ENCODE assay signal across 8 cellular contexts in genomic region chr5:90161399-90161798, GRCh38.
DNase-seq lines count a peak whose midpoint lies in the region; ATAC-seq, FAIRE-seq and TF ChIP-seq lines count a peak whose summit lies in the region.

No MANE protein-coding gene starts in this region.

- H3K4me2 ChIP-seq in keratinocyte (ENCODE audit: control insufficient read depth, extremely low read depth, insufficient read depth, low read depth, low read length) = no peak overlapping the region

- H3K9ac ChIP-seq in keratinocyte (ENCODE audit: control insufficient read depth, extremely low read depth, insufficient read depth, low read length) = no peak overlapping the region

- no peak overlapping the region for H3K27ac Mint-ChIP-seq in WTC11
- no peak overlapping the region for H3K27ac Mint-ChIP-seq in activated naive CD4-positive, alpha-beta T cell treated with anti-CD3 and anti-CD28 coated beads, Interleukin-2, amount 10 ng/mL, durations not matched to agents 7 days and 5 days

- no peaks in the 10 kb centered on the region for H3K9me1 ChIP-seq in keratinocyte (ENCODE audit: control insufficient read depth, extremely low read depth, insufficient read depth, low read length)

- FAIRE-seq in keratinocyte (lab: Jason Lieb, UNC) = no peak

- DNase-seq in GM12864 (ENCODE audit: low read depth) (peak; percentile 22), WTC11 (ENCODE audit: low spot score) (peak; percentile 67), keratinocyte (ENCODE audit: low read depth, low spot score) (no peak), OCI-M2 (lab: John Stamatoyannopoulos, UW; ENCODE audit: unreplicated experiment) (no peak), NCI-H774 (lab: John Stamatoyannopoulos, UW) (no peak)
- no peak for DNase-seq in activated naive CD4-positive, alpha-beta T cell treated with anti-CD3 and anti-CD28 coated beads, Interleukin-2, amount 10 ng/mL, durations not matched to agents 7 days and 5 days
- no peak for DNase-seq in activated T-cell treated with anti-CD3 and anti-CD28 coated beads, Interleukin-2, amount 50 U/mL, for 4 hours

- no peaks in the 10 kb centered on the region for H3K36me3 Mint-ChIP-seq in WTC11
- no peaks in the 10 kb centered on the region for H3K36me3 Mint-ChIP-seq in activated naive CD4-positive, alpha-beta T cell treated with anti-CD3 and anti-CD28 coated beads, Interleukin-2, amount 10 ng/mL, durations not matched to agents 7 days and 5 days
- no peaks in the 10 kb centered on the region for H3K36me3 Mint-ChIP-seq in activated T-cell treated with anti-CD3 and anti-CD28 coated beads, Interleukin-2, amount 50 U/mL, for 4 hours (ENCODE audit: insufficient read depth)

- no peaks in the 10 kb centered on the region for H3K4me1 ChIP-seq in keratinocyte (ENCODE audit: control insufficient read depth, extremely low read depth, insufficient read depth, low read length)

- peak; percentile 39 for TF ChIP-seq CTCF in GM12864 (IDR thresholded peaks at IDR 0.05; ENCODE audit: low read depth, low read length, missing control alignments)
- TF ChIP-seq CTCF in WTC11 (IDR thresholded peaks at IDR 0.05) = 0 out of 2 replicates have a peak, but pooled peaks have one; percentile 30
- TF ChIP-seq CTCF in keratinocyte (optimal IDR thresholded peaks at IDR 0.05 in 1 of 3, IDR thresholded peaks at IDR 0.05 in 1 of 3, conservative IDR thresholded peaks at IDR 0.05 in 1 of 3; ENCODE audit: extremely low read depth in 1 of 3, insufficient read depth in 2 of 3, low read length in 3 of 3) = peak; percentile 10 to 47 (median 21)

- no peaks in the 10 kb centered on the region for H3K79me2 ChIP-seq in keratinocyte (ENCODE audit: control insufficient read depth, insufficient read depth, low read length)

- ATAC-seq in HG03045 (IDR thresholded peaks at IDR 0.05; ENCODE audit: unreplicated experiment) = peak; percentile 56
- peak; percentile 98 for ATAC-seq in WTC11
- ATAC-seq in activated T-cell treated with anti-CD3 and anti-CD28 coated beads, Interleukin-2, amount 50 U/mL, for 4 hours = no peak

- H3K36me3 ChIP-seq in keratinocyte (ENCODE audit: control insufficient read depth in 2 of 2, extremely low read depth in 1 of 2, insufficient read depth in 2 of 2, low read length in 2 of 2) = no peaks in the 10 kb centered on the region

- dilution Hi-C loops in keratinocyte (cut with MboI; ENCODE audit: extremely low pct_ligation_motif_present, low sequenced_read_pairs) = no loop called here

- POLR2A ChIA-PET in WTC11 (lab: Charles Lee) = no interaction called here

- H3K4me3 ChIP-seq in GM12864 (ENCODE audit: low read depth, low read length) (no peak overlapping the region), keratinocyte (ENCODE audit: control insufficient read depth in 2 of 3, extremely low read depth in 1 of 3, insufficient read depth in 2 of 3, low read depth in 1 of 3, low read length in 3 of 3) (no peak overlapping the region)

- H3K27me3 Mint-ChIP-seq in WTC11 (ENCODE audit: low read depth) = no peaks in the 10 kb centered on the region
- H3K27me3 Mint-ChIP-seq in activated naive CD4-positive, alpha-beta T cell treated with anti-CD3 and anti-CD28 coated beads, Interleukin-2, amount 10 ng/mL, durations not matched to agents 7 days and 5 days = no peaks in the 10 kb centered on the region
- peaks cover 2% of the 10 kb centered on the region for H3K27me3 Mint-ChIP-seq in activated T-cell treated with anti-CD3 and anti-CD28 coated beads, Interleukin-2, amount 50 U/mL, for 4 hours (ENCODE audit: low read depth)

- H3K9me3 Mint-ChIP-seq in WTC11 = no peaks in the 10 kb centered on the region
- H3K9me3 Mint-ChIP-seq in activated naive CD4-positive, alpha-beta T cell treated with anti-CD3 and anti-CD28 coated beads, Interleukin-2, amount 10 ng/mL, durations not matched to agents 7 days and 5 days = no peaks in the 10 kb centered on the region
- no peaks in the 10 kb centered on the region for H3K9me3 Mint-ChIP-seq in activated T-cell treated with anti-CD3 and anti-CD28 coated beads, Interleukin-2, amount 50 U/mL, for 4 hours

- H3K4me1 Mint-ChIP-seq in WTC11 = peaks cover 25% of the 10 kb centered on the region
- no peaks in the 10 kb centered on the region for H3K4me1 Mint-ChIP-seq in activated naive CD4-positive, alpha-beta T cell treated with anti-CD3 and anti-CD28 coated beads, Interleukin-2, amount 10 ng/mL, durations not matched to agents 7 days and 5 days
- H3K4me1 Mint-ChIP-seq in activated T-cell treated with anti-CD3 and anti-CD28 coated beads, Interleukin-2, amount 50 U/mL, for 4 hours (ENCODE audit: low read depth) = no peaks in the 10 kb centered on the region

- CTCF ChIA-PET in WTC11 (lab: Charles Lee) = interaction anchor here (0.6 to 2.5 kb wide), 13 partner anchors 9 to 1433 kb away, joined by 3 to 12 read pairs (median 4); no protein-coding TSS in a partner anchor
- CTCF ChIA-PET in activated naive CD4-positive, alpha-beta T cell treated with anti-CD3 and anti-CD28 coated beads, Interleukin-2, amount 10 ng/mL, durations not matched to agents 7 days and 5 days (lab: Charles Lee) = no interaction called here

- no peaks in the 10 kb centered on the region for H4K20me1 ChIP-seq in keratinocyte (ENCODE audit: control insufficient read depth, extremely low read depth, insufficient read depth, low read length)

- H3K9me3 ChIP-seq in keratinocyte (ENCODE audit: control insufficient read depth, low read depth, low read length) = no peaks in the 10 kb centered on the region

- no peaks in the 10 kb centered on the region for H3K27me3 ChIP-seq in keratinocyte (ENCODE audit: control insufficient read depth, extremely low read depth, insufficient read depth, low read length)

- no peak overlapping the region for H3K4me3 Mint-ChIP-seq in WTC11
- H3K4me3 Mint-ChIP-seq in activated naive CD4-positive, alpha-beta T cell treated with anti-CD3 and anti-CD28 coated beads, Interleukin-2, amount 10 ng/mL, durations not matched to agents 7 days and 5 days = no peak overlapping the region
- H3K4me3 Mint-ChIP-seq in activated T-cell treated with anti-CD3 and anti-CD28 coated beads, Interleukin-2, amount 50 U/mL, for 4 hours = no peak overlapping the region

- no peak overlapping the region for H2AFZ ChIP-seq in keratinocyte (ENCODE audit: control insufficient read depth, low read length)

- H3K27ac ChIP-seq in keratinocyte (ENCODE audit: control insufficient read depth, insufficient read depth, low read length) = no peak overlapping the region

TF ChIP-seq in WTC11, 78 proteins besides CTCF, POLR2A, EP300 and RAD21:
- TF ChIP-seq, protein P1, sequence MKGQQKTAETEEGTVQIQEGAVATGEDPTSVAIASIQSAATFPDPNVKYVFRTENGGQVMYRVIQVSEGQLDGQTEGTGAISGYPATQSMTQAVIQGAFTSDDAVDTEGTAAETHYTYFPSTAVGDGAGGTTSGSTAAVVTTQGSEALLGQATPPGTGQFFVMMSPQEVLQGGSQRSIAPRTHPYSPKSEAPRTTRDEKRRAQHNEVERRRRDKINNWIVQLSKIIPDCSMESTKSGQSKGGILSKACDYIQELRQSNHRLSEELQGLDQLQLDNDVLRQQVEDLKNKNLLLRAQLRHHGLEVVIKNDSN (CRISPR knock-in tag; IDR thresholded peaks at IDR 0.05) = no peak
- TF ChIP-seq SP1 (CRISPR knock-in tag; conservative IDR thresholded peaks at IDR 0.05) (0 out of 2 replicates have a peak, but pooled peaks have one; percentile 17), KAT7 (CRISPR knock-in tag; IDR thresholded peaks at IDR 0.05; ENCODE audit: borderline replicate concordance) (no peak)

Comparison
In these comparisons a context has a peak if more than half of its experiments do, and no peak if none do; other contexts are left out.
1. DNase-seq: peak in GM12864 (single experiment) and WTC11 (single experiment); none in keratinocyte (single experiment), OCI-M2 (single experiment), NCI-H774 (single experiment), activated naive CD4-positive, alpha-beta T cell treated with anti-CD3 and anti-CD28 coated beads, Interleukin-2, amount 10 ng/mL, durations not matched to agents 7 days and 5 days (single experiment) and activated T-cell treated with anti-CD3 and anti-CD28 coated beads, Interleukin-2, amount 50 U/mL, for 4 hours (single experiment).
2. ATAC-seq: peak in HG03045 (single experiment) and WTC11 (single experiment); none in activated T-cell treated with anti-CD3 and anti-CD28 coated beads, Interleukin-2, amount 50 U/mL, for 4 hours (0 of 2).
3. Peak in every context shown above with its lines, with median percentiles within 50 percentile points of each other: CTCF ChIP-seq.